Comparison of ENCODE assay signal across 1 cellular context in genomic region chr14:98946995-98947394, GRCh38.
TF ChIP-seq lines count a peak whose summit lies in the region.

No MANE protein-coding gene starts in this region.

TF ChIP-seq in GM23338, 12 proteins besides CTCF, POLR2A, EP300 and RAD21 (continued from another document):
- TF ChIP-seq ZNF462 (CRISPR knock-in tag; IDR thresholded peaks at IDR 0.05): no peak
- TF ChIP-seq, protein P1, sequence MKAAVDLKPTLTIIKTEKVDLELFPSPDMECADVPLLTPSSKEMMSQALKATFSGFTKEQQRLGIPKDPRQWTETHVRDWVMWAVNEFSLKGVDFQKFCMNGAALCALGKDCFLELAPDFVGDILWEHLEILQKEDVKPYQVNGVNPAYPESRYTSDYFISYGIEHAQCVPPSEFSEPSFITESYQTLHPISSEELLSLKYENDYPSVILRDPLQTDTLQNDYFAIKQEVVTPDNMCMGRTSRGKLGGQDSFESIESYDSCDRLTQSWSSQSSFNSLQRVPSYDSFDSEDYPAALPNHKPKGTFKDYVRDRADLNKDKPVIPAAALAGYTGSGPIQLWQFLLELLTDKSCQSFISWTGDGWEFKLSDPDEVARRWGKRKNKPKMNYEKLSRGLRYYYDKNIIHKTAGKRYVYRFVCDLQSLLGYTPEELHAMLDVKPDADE (IDR thresholded peaks at IDR 0.05): no peak
